15 cellular contexts compared by ENCODE assay signal in the genomic region with DNA sequence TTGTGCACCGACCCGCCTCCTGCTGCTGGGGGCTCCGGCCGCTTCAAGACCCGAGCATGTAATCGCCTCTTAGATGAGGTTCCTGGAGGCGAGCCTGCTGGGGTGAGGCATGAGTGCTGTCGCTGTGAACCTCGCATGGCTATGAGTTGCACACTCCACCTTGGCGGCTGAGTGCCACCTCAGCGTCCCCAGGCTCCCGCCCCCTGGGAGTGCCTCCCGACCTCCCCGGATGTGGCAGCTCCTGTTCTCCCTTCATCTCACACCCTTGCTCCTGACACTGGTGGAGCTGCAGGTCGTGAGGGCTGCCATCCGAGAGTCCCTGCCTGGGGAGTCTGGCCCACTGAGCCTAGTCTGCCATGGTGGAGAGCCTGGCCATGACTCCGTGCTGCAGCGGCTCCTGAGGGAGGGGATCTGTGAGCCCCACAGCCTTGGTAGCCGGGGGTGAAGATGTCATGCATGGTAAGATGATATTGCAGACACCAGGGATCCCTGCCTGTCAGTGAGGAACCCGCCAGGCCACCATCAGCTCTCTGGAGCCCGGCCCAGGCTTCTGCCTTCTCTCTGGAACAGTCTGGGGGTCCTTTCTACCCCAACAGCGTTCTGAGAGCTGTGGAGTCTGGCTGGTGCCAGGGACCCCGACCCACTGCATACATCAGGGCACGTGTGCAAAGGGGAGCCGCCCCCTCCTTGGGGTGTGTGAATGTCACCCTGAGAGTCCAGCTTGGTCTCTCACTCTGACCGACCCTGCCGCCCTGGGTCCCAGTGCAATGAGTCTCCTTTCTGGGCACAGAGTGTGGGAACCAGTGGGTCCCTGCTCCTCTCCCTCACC.
A peak's percentile ranks its signal among the peaks of the same experiment; 100 is the strongest.
DNase-seq lines count a peak whose midpoint lies in the region; ATAC-seq and TF ChIP-seq lines count a peak whose summit lies in the region.
"Had no signal": no experiment of that assay in that cellular context is flagged by ENCODE, and none has a peak within 500 bp of the region (broad histone marks: within the 10 kb centered on the region; RNA-seq: fewer than 3 reads in every experiment).

No MANE protein-coding gene starts in this region.

- H3K9me3 ChIP-seq in IMR-90 (ENCODE audit: control insufficient read depth, insufficient read depth, low read length), result no peaks in the 10 kb centered on the region
- no peaks in the 10 kb centered on the region for H3K9me3 ChIP-seq in lower lobe of right lung
- H3K9me3 ChIP-seq in stomach, result no peaks in the 10 kb centered on the region

- TF ChIP-seq POLR2A in IMR-90 (IDR thresholded peaks at IDR 0.05; ENCODE audit: low read depth, low read length), result no peak
- no peak for TF ChIP-seq POLR2A in stomach (IDR thresholded peaks at IDR 0.05)

- H3K27me3 ChIP-seq in IMR-90 (ENCODE audit: control insufficient read depth, insufficient read depth, low read length) (no peaks in the 10 kb centered on the region), lower lobe of right lung (ENCODE audit: low read depth) (no peaks in the 10 kb centered on the region), stomach (no peaks in the 10 kb centered on the region)
- H3K27me3 ChIP-seq: dorsolateral prefrontal cortex had no signal

- H3K79me1 ChIP-seq in IMR-90 (ENCODE audit: low read depth in 1 of 2, low read length in 2 of 2), result no peaks in the 10 kb centered on the region

- H2BK120ac ChIP-seq in IMR-90 (ENCODE audit: low read depth, low read length), result peak overlapping the region; percentile 92

- H3K27ac ChIP-seq in IMR-90 (ENCODE audit: insufficient read depth, low read length), result no peak overlapping the region
- H3K27ac ChIP-seq in lower lobe of right lung, result peak overlapping the region; percentile 79
- peak overlapping the region in 1 of 5 donors; percentile 32 for H3K27ac ChIP-seq in stomach

- DNase-seq in IMR-90 (no peak), WTC11 (ENCODE audit: low spot score) (peak; percentile 7), lower lobe of right lung (peak; percentile 49), stomach (peak; percentile 20), C1 segment of cervical spinal cord (lab: John Stamatoyannopoulos, UW) (no peak), germinal center (ENCODE audit: low spot score) (no peak)
- DNase-seq: activated CD8-positive, alpha-beta T cell treated with anti-CD3 and anti-CD28 coated beads, Interleukin-2, amount 10 ng/mL, durations not matched to agents 7 days and 5 days; activated naive CD8-positive, alpha-beta T cell treated with anti-CD3 and anti-CD28 coated beads for 36 hours; activated T-cell treated with anti-CD3 and anti-CD28 coated beads, Interleukin-2, amount 50 U/mL, for 72 hours; DND-41; stimulated activated naive CD4-positive, alpha-beta T cell had no signal

- H3K56ac ChIP-seq in IMR-90 (ENCODE audit: extremely low read depth, insufficient read depth, low read length), result no peak overlapping the region

- 82% methylated on average over 14 of the region's 27 CpGs; no CpG with 5 or more reads in 1 of the 2 experiments for WGBS in IMR-90 (ENCODE audit: extremely low coverage in 2 of 2, insufficient read length in 1 of 2), 2 experiments
- WGBS in stomach, 5 donors, result 86 to 91% (median 88%) methylated on average over 18 to 27 of the region's 27 CpGs

- H3K14ac ChIP-seq in IMR-90 (replicated peaks; ENCODE audit: low read depth, low read length), result no peak overlapping the region

- no peak overlapping the region for H3K23ac ChIP-seq in IMR-90 (ENCODE audit: low read depth, low read length)

- H3K18ac ChIP-seq in IMR-90 (ENCODE audit: low read depth, low read length), result no peak overlapping the region

- peak overlapping the region; percentile 58; the same call in 1 of the 2 replicates for H4K5ac ChIP-seq in IMR-90 (ENCODE audit: low read depth, low read length)

- intact Hi-C loops in IMR-90 (cut with micrococcal nuclease), result no loop called here
- intact Hi-C loops in lower lobe of right lung (cut with DNase I), result no loop called here
- intact Hi-C loops in stomach (cut with DNase I; ENCODE audit: low total_unique reads), result no loop called here

- no peak overlapping the region for H3K4me3 Mint-ChIP-seq in WTC11
- H3K4me3 Mint-ChIP-seq: activated CD8-positive, alpha-beta T cell treated with anti-CD3 and anti-CD28 coated beads, Interleukin-2, amount 10 ng/mL, durations not matched to agents 7 days and 5 days; activated naive CD8-positive, alpha-beta T cell treated with anti-CD3 and anti-CD28 coated beads for 36 hours; activated T-cell treated with anti-CD3 and anti-CD28 coated beads, Interleukin-2, amount 50 U/mL, for 72 hours; naive thymus-derived CD8-positive, alpha-beta T cell had no signal

- no peaks in the 10 kb centered on the region for H3K36me3 Mint-ChIP-seq in WTC11
- H3K36me3 Mint-ChIP-seq: activated naive CD8-positive, alpha-beta T cell treated with anti-CD3 and anti-CD28 coated beads for 36 hours; naive thymus-derived CD8-positive, alpha-beta T cell had no signal

- CTCF ChIA-PET in IMR-90 (lab: Yijun Ruan, JAX), result interaction anchor here (1.0 to 1.6 kb wide), 2 partner anchors 8 to 10 kb away, joined by 5 read pairs; no protein-coding TSS in a partner anchor
- CTCF ChIA-PET in WTC11 (lab: Charles Lee), result interaction anchor here (1.5 kb wide), 1 partner anchor 107 kb away, joined by 3 read pairs; no protein-coding TSS in a partner anchor

- in situ Hi-C loops in IMR-90 (cut with MboI; ENCODE audit: low sequenced_read_pairs), result no loop called here

- H3K4ac ChIP-seq in IMR-90 (ENCODE audit: low read depth, low read length), result peak overlapping the region; percentile 94

- ATAC-seq in IMR-90 (ENCODE audit: low read depth) (no peak), WTC11 (no peak), lower lobe of right lung (peak in 1 of 2 donors; percentile 23), HG03097 (IDR thresholded peaks at IDR 0.05; ENCODE audit: low FRiP score, unreplicated experiment) (no peak), HG03045 (IDR thresholded peaks at IDR 0.05; ENCODE audit: unreplicated experiment) (no peak)
- ATAC-seq: activated CD8-positive, alpha-beta T cell treated with anti-CD3 and anti-CD28 coated beads, Interleukin-2, amount 10 ng/mL, durations not matched to agents 7 days and 5 days; activated T-cell treated with anti-CD3 and anti-CD28 coated beads, Interleukin-2, amount 50 U/mL, for 72 hours; naive thymus-derived CD8-positive, alpha-beta T cell had no signal

- H3K27ac Mint-ChIP-seq in WTC11, result no peak overlapping the region
- H3K27ac Mint-ChIP-seq: activated CD8-positive, alpha-beta T cell treated with anti-CD3 and anti-CD28 coated beads, Interleukin-2, amount 10 ng/mL, durations not matched to agents 7 days and 5 days; activated naive CD8-positive, alpha-beta T cell treated with anti-CD3 and anti-CD28 coated beads for 36 hours; activated T-cell treated with anti-CD3 and anti-CD28 coated beads, Interleukin-2, amount 50 U/mL, for 72 hours had no signal

- H2AK5ac ChIP-seq in IMR-90 (ENCODE audit: low read depth, low read length), result peak overlapping the region; percentile 69

- TF ChIP-seq CTCF in IMR-90 (conservative IDR thresholded peaks at IDR 0.05; ENCODE audit: low read depth, low read length) (no peak), WTC11 (IDR thresholded peaks at IDR 0.05) (no peak), lower lobe of right lung (IDR thresholded peaks at IDR 0.05) (no peak), stomach (IDR thresholded peaks at IDR 0.05) (no peak)

- peaks cover 11% of the 10 kb centered on the region for H3K9me1 ChIP-seq in IMR-90 (ENCODE audit: insufficient read depth, low read length)

- H2AK9ac ChIP-seq in IMR-90 (replicated peaks; ENCODE audit: low read depth, low read length, poor library complexity), result peak overlapping the region; percentile 34

- H4K91ac ChIP-seq in IMR-90 (ENCODE audit: insufficient read depth, low read depth, low read length), result peak overlapping the region; percentile 29; the same call in 1 of the 2 replicates

- H4K8ac ChIP-seq in IMR-90 (ENCODE audit: low read depth in 2 of 2, low read length in 2 of 2), result peak overlapping the region in 1 of 2 experiments; percentile 92; a peak in 1 of 4 replicates

- TF ChIP-seq RAD21 in IMR-90 (IDR thresholded peaks at IDR 0.05; ENCODE audit: low read length), result no peak

- POLR2A ChIA-PET in IMR-90 (lab: Charles Lee; ENCODE audit: unreplicated experiment), result no interaction called here
- POLR2A ChIA-PET in WTC11 (lab: Charles Lee), result no interaction called here

- H2BK20ac ChIP-seq in IMR-90 (ENCODE audit: low read depth, low read length), result no peak overlapping the region

- no peak overlapping the region for H3K4me2 ChIP-seq in IMR-90 (ENCODE audit: low read depth, low read length)

- dilution Hi-C loops in IMR-90 (cut with HindIII; ENCODE audit: low sequenced_read_pairs, unreplicated experiment), result no loop called here

- peaks cover 24% of the 10 kb centered on the region for H3K4me1 Mint-ChIP-seq in WTC11
- H3K4me1 Mint-ChIP-seq: activated naive CD8-positive, alpha-beta T cell treated with anti-CD3 and anti-CD28 coated beads for 36 hours had no signal

- H3K36me3 ChIP-seq in IMR-90 (ENCODE audit: control insufficient read depth, insufficient read depth, low read length) (no peaks in the 10 kb centered on the region), lower lobe of right lung (no peaks in the 10 kb centered on the region), stomach (no peaks in the 10 kb centered on the region)

- H3K4me3 ChIP-seq in IMR-90 (ENCODE audit: insufficient read depth, low read depth, low read length) (no peak overlapping the region), lower lobe of right lung (no peak overlapping the region), stomach (no peak overlapping the region)
- H3K4me3 ChIP-seq: dorsolateral prefrontal cortex had no signal

- no peaks in the 10 kb centered on the region for H3K9me3 Mint-ChIP-seq in WTC11
- H3K9me3 Mint-ChIP-seq: activated naive CD8-positive, alpha-beta T cell treated with anti-CD3 and anti-CD28 coated beads for 36 hours; activated T-cell treated with anti-CD3 and anti-CD28 coated beads, Interleukin-2, amount 50 U/mL, for 72 hours; naive thymus-derived CD8-positive, alpha-beta T cell had no signal

- H2BK5ac ChIP-seq in IMR-90 (ENCODE audit: low read depth, low read length, poor library complexity, severe bottlenecking), result no peak overlapping the region

- peak overlapping the region; percentile 91 for H2AFZ ChIP-seq in IMR-90 (replicated peaks; ENCODE audit: low read length, poor library complexity)

- no peaks in the 10 kb centered on the region for H4K20me1 ChIP-seq in IMR-90 (ENCODE audit: insufficient read depth, low read length)

- no peak overlapping the region for H3K9ac ChIP-seq in IMR-90 (ENCODE audit: low read depth, low read length)

- peaks cover 3% of the 10 kb centered on the region; the same call in 1 of the 2 replicates for H3K27me3 Mint-ChIP-seq in WTC11 (ENCODE audit: low read depth)

- no peak for TF ChIP-seq EP300 in stomach (IDR thresholded peaks at IDR 0.05)

- no TSS peak for BruUV-seq in IMR-90 (replicated peaks; lab: Mats Ljungman, UMichigan)

- H3K4me1 ChIP-seq in IMR-90 (ENCODE audit: control insufficient read depth, insufficient read depth, low read length), result peaks cover 19% of the 10 kb centered on the region
- peaks cover 57% of the 10 kb centered on the region for H3K4me1 ChIP-seq in lower lobe of right lung
- H3K4me1 ChIP-seq in stomach, result peaks cover 15 to 59% (median 42%) of the 10 kb centered on the region in 4 donors

- H2BK15ac ChIP-seq in IMR-90 (ENCODE audit: low read depth, low read length), result no peak overlapping the region

TF ChIP-seq in IMR-90, 13 proteins besides CTCF, POLR2A, EP300 and RAD21 (continues in another document):
- no peak for TF ChIP-seq MAZ (IDR thresholded peaks at IDR 0.05; ENCODE audit: borderline replicate concordance, low read depth, low read length)

Comparison
In these comparisons a context has a peak if more than half of its experiments do, and no peak if none do; other contexts are left out.
1. DNase-seq: peak in WTC11 (single experiment), lower lobe of right lung (single experiment) and stomach (single experiment); none in IMR-90 (single experiment), C1 segment of cervical spinal cord (0 of 14) and germinal center (single experiment).